Comparison of ENCODE assay signal across 15 cellular contexts in genomic region chr14:38616959-38617358, GRCh38.
DNase-seq lines count a peak whose midpoint lies in the region; ATAC-seq and TF ChIP-seq lines count a peak whose summit lies in the region.
"Had no signal": no experiment of that assay in that cellular context is flagged by ENCODE, and none has a peak within 500 bp of the region (broad histone marks: within the 10 kb centered on the region; RNA-seq: fewer than 3 reads in every experiment).

No MANE protein-coding gene starts in this region.

- H3K4me1 ChIP-seq in breast epithelium (no peaks in the 10 kb centered on the region), upper lobe of right lung (no peaks in the 10 kb centered on the region)
- H3K4me1 ChIP-seq: gastrocnemius medialis had no signal

- POLR2A ChIA-PET in MCF 10A (lab: Yijun Ruan, JAX), result no interaction called here

- H3K27ac Mint-ChIP-seq in MCF 10A (ENCODE audit: low read depth, unreplicated experiment), result no peak overlapping the region
- no peak overlapping the region for H3K27ac Mint-ChIP-seq in activated T-cell treated with anti-CD3 and anti-CD28 coated beads, Interleukin-2, amount 50 U/mL, for 72 hours
- H3K27ac Mint-ChIP-seq: activated naive CD4-positive, alpha-beta T cell treated with anti-CD3 and anti-CD28 coated beads, Interleukin-2, amount 10 ng/mL, durations not matched to agents 7 days and 5 days; endodermal cell had no signal

- H3K27me3 ChIP-seq in breast epithelium (no peaks in the 10 kb centered on the region), upper lobe of right lung (no peaks in the 10 kb centered on the region)
- H3K27me3 ChIP-seq: cardiac muscle cell, gastrocnemius medialis had no signal

- peak; percentile 73 for ATAC-seq in upper lobe of right lung
- ATAC-seq in activated T-cell treated with anti-CD3 and anti-CD28 coated beads, Interleukin-2, amount 50 U/mL, for 72 hours (replicated peaks in 1 of 2), result no peak
- ATAC-seq: gastrocnemius medialis, GM12878 had no signal

- no peak for TF ChIP-seq CTCF in MCF 10A (IDR thresholded peaks at IDR 0.05; ENCODE audit: unreplicated experiment)
- TF ChIP-seq CTCF in breast epithelium (IDR thresholded peaks at IDR 0.05), result no peak
- TF ChIP-seq CTCF in upper lobe of right lung (IDR thresholded peaks at IDR 0.05), result no peak

- H3K36me3 Mint-ChIP-seq in MCF 10A (ENCODE audit: insufficient read depth, unreplicated experiment), result no peaks in the 10 kb centered on the region
- H3K36me3 Mint-ChIP-seq in activated T-cell treated with anti-CD3 and anti-CD28 coated beads, Interleukin-2, amount 50 U/mL, for 72 hours (ENCODE audit: insufficient read depth in 2 of 2), result no peaks in the 10 kb centered on the region
- H3K36me3 Mint-ChIP-seq: activated naive CD4-positive, alpha-beta T cell treated with anti-CD3 and anti-CD28 coated beads, Interleukin-2, amount 10 ng/mL, durations not matched to agents 7 days and 5 days had no signal

- no peaks in the 10 kb centered on the region for H3K9me3 ChIP-seq in breast epithelium
- no peaks in the 10 kb centered on the region for H3K9me3 ChIP-seq in upper lobe of right lung
- H3K9me3 ChIP-seq: gastrocnemius medialis, SK-N-SH had no signal

- DNase-seq in MCF 10A (ENCODE audit: unreplicated experiment) (peak; percentile 5), breast epithelium (ENCODE audit: low spot score in 2 of 2) (no peak), NCI-H345 (lab: John Stamatoyannopoulos, UW) (peak; percentile 89), globus pallidus (ENCODE audit: low spot score) (peak; percentile 50), upper lobe of right lung (peak; percentile 63), COLO829 (ENCODE audit: low spot score) (no peak), OCI-M1 (lab: John Stamatoyannopoulos, UW) (no peak)
- no peak for DNase-seq in activated T-cell treated with anti-CD3 and anti-CD28 coated beads, Interleukin-2, amount 50 U/mL, for 72 hours
- DNase-seq: activated naive CD4-positive, alpha-beta T cell treated with anti-CD3 and anti-CD28 coated beads, Interleukin-2, amount 10 ng/mL, durations not matched to agents 7 days and 5 days; endodermal cell; gastrocnemius medialis; islet precursor cell; SK-N-SH had no signal

- intact Hi-C loops in MCF 10A (cut with micrococcal nuclease) (no loop called here), breast epithelium (cut with DNase I; ENCODE audit: low total_unique reads) (no loop called here), upper lobe of right lung (cut with DNase I) (no loop called here)

- H3K27ac ChIP-seq in breast epithelium, result no peak overlapping the region
- no peak overlapping the region for H3K27ac ChIP-seq in upper lobe of right lung
- H3K27ac ChIP-seq: cardiac muscle cell, gastrocnemius medialis had no signal

- no peaks in the 10 kb centered on the region for H3K9me3 Mint-ChIP-seq in MCF 10A (ENCODE audit: unreplicated experiment)
- H3K9me3 Mint-ChIP-seq in activated T-cell treated with anti-CD3 and anti-CD28 coated beads, Interleukin-2, amount 50 U/mL, for 72 hours, result peaks cover 0 to 6% of the 10 kb centered on the region in 2 donors

- H3K36me3 ChIP-seq in breast epithelium (no peaks in the 10 kb centered on the region), upper lobe of right lung (no peaks in the 10 kb centered on the region)
- H3K36me3 ChIP-seq: cardiac muscle cell, gastrocnemius medialis had no signal

- H3K4me1 Mint-ChIP-seq in MCF 10A (ENCODE audit: insufficient read depth, unreplicated experiment), result no peaks in the 10 kb centered on the region
- H3K4me1 Mint-ChIP-seq in activated T-cell treated with anti-CD3 and anti-CD28 coated beads, Interleukin-2, amount 50 U/mL, for 72 hours (ENCODE audit: low read depth), result no peaks in the 10 kb centered on the region
- H3K4me1 Mint-ChIP-seq: activated naive CD4-positive, alpha-beta T cell treated with anti-CD3 and anti-CD28 coated beads, Interleukin-2, amount 10 ng/mL, durations not matched to agents 7 days and 5 days; endodermal cell had no signal

- no peak overlapping the region for H3K4me3 Mint-ChIP-seq in MCF 10A (ENCODE audit: unreplicated experiment)
- H3K4me3 Mint-ChIP-seq in activated T-cell treated with anti-CD3 and anti-CD28 coated beads, Interleukin-2, amount 50 U/mL, for 72 hours, result no peak overlapping the region
- H3K4me3 Mint-ChIP-seq: activated naive CD4-positive, alpha-beta T cell treated with anti-CD3 and anti-CD28 coated beads, Interleukin-2, amount 10 ng/mL, durations not matched to agents 7 days and 5 days; endodermal cell had no signal

- no peaks in the 10 kb centered on the region for H3K27me3 Mint-ChIP-seq in MCF 10A (ENCODE audit: insufficient read depth, unreplicated experiment)
- no peaks in the 10 kb centered on the region for H3K27me3 Mint-ChIP-seq in activated T-cell treated with anti-CD3 and anti-CD28 coated beads, Interleukin-2, amount 50 U/mL, for 72 hours (ENCODE audit: low read depth)
- H3K27me3 Mint-ChIP-seq: activated naive CD4-positive, alpha-beta T cell treated with anti-CD3 and anti-CD28 coated beads, Interleukin-2, amount 10 ng/mL, durations not matched to agents 7 days and 5 days had no signal

- no peak for TF ChIP-seq POLR2A in breast epithelium (IDR thresholded peaks at IDR 0.05)

- no TSS peak for BruUV-seq in MCF 10A (replicated peaks; lab: Mats Ljungman, UMichigan)

- CTCF ChIA-PET in MCF 10A (lab: Yijun Ruan, JAX), result interaction anchor here (1.1 kb wide), 1 partner anchor 420 kb away, joined by 3 read pairs; no protein-coding TSS in a partner anchor

- H3K4me3 ChIP-seq in breast epithelium, result no peak overlapping the region
- H3K4me3 ChIP-seq in upper lobe of right lung, result no peak overlapping the region
- H3K4me3 ChIP-seq: cardiac muscle cell, gastrocnemius medialis, GM12878 had no signal

Comparison
In these comparisons a context has a peak if more than half of its experiments do, and no peak if none do; other contexts are left out.
1. DNase-seq: peak in MCF 10A (single experiment), NCI-H345 (single experiment), globus pallidus (single experiment) and upper lobe of right lung (single experiment); none in breast epithelium (0 of 2), COLO829 (single experiment), activated T-cell treated with anti-CD3 and anti-CD28 coated beads, Interleukin-2, amount 50 U/mL, for 72 hours (0 of 2) and OCI-M1 (single experiment).